Comparison of ENCODE assay signal across 15 cellular contexts in the genomic region with DNA sequence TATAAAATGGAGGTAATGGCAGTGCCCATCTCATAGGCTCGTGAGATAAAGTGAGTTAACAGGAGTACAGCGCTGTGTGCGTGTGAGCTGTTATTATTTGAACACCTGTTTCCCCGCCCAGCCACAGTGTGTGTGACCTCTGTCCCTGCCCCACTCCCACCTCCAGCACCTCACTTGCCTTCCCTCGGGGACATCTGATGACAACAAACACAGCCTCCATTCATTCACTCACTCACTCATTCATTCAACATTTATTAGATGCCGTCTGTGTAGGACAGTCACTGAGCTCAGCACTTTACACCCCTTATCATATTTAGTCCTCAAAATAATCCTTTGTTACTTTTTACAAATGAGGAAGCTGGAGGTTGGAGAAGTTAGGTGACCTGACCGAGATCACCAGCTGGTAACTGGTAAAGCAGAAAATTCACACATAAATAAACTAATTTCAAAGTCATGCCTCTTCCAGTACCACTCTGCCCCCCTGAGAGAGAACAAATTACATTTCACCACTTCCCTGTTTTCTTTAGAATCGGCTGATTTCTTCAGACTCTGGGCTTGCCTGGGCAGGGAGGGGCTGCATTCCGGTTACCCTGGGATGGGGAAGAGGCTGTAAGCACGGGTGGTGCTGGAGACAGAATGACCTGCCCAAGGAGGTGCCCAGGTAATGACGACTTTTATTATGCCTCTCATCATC. TPM values are rescaled to one million over a fixed set of nuclear protein-coding genes. Genes with fewer than 3 reads are reported as not detected.
A peak's percentile ranks its signal among the peaks of the same experiment; 100 is the strongest.
DNase-seq lines count a peak whose midpoint lies in the region; ATAC-seq, FAIRE-seq and TF ChIP-seq lines count a peak whose summit lies in the region.
"Had no signal": no experiment of that assay in that cellular context is flagged by ENCODE, and none has a peak within 500 bp of the region (broad histone marks: within the 10 kb centered on the region; RNA-seq: fewer than 3 reads in every experiment).

No MANE protein-coding gene starts in this region.

- no peak for TF ChIP-seq CTCF in right atrium auricular region (IDR thresholded peaks at IDR 0.05)
- TF ChIP-seq CTCF in PC-9 (conservative IDR thresholded peaks at IDR 0.05), result no peak
- TF ChIP-seq CTCF in HepG2 (CRISPR knock-in tag; IDR thresholded peaks at IDR 0.05), result no peak
- no peak for TF ChIP-seq CTCF in lower leg skin (IDR thresholded peaks at IDR 0.05)

- POLR2A ChIA-PET in PC-9 (lab: Charles Lee; ENCODE audit: unreplicated experiment) (no interaction called here), HepG2 (lab: Yijun Ruan, JAX) (no interaction called here)

- H3K4me1 ChIP-seq in right atrium auricular region, result no peaks in the 10 kb centered on the region
- peaks cover 7% of the 10 kb centered on the region for H3K4me1 ChIP-seq in PC-9 (replicated peaks; ENCODE audit: insufficient read depth)
- H3K4me1 ChIP-seq in HepG2 (ENCODE audit: insufficient read depth, low read length), result peaks cover 12% of the 10 kb centered on the region
- H3K4me1 ChIP-seq: sigmoid colon, thyroid gland had no signal

- H3K4me3 ChIP-seq in right atrium auricular region (no peak overlapping the region), PC-9 (no peak overlapping the region), HepG2 (replicated peaks in 1 of 3; ENCODE audit: insufficient read depth in 1 of 3, low read depth in 2 of 3, low read length in 3 of 3) (no peak overlapping the region; a peak in 1 of 6 replicates), lower leg skin (ENCODE audit: low read depth, poor library complexity, severe bottlenecking) (no peak overlapping the region)
- H3K4me3 ChIP-seq: sigmoid colon, thyroid gland had no signal

- ATAC-seq in left ventricle myocardium superior, result no peak
- ATAC-seq in HepG2, result peak; percentile 59
- ATAC-seq in HG03442 (IDR thresholded peaks at IDR 0.05; ENCODE audit: unreplicated experiment), result no peak
- ATAC-seq: PC-3 had no signal

- no peaks in the 10 kb centered on the region for H3K27me3 ChIP-seq in right atrium auricular region
- H3K27me3 ChIP-seq in PC-9 (ENCODE audit: insufficient read depth, low read depth), result no peaks in the 10 kb centered on the region
- H3K27me3 ChIP-seq in HepG2 (ENCODE audit: control insufficient read depth in 1 of 2, insufficient read depth in 2 of 2, low read length in 2 of 2), result peaks cover 14 to 72% of the 10 kb centered on the region in 2 experiments; a peak in 4 of 5 replicates
- H3K27me3 ChIP-seq: thyroid gland had no signal

- TF ChIP-seq RAD21 in HepG2 (CRISPR knock-in tag; IDR thresholded peaks at IDR 0.05), result no peak

- BruUV-seq in PC-9 (replicated peaks; lab: Mats Ljungman, UMichigan) (no TSS peak), HepG2 (replicated peaks; lab: Mats Ljungman, UMichigan) (no TSS peak)

- no peaks in the 10 kb centered on the region for H3K79me2 ChIP-seq in PC-9 (ENCODE audit: low read depth)
- H3K79me2 ChIP-seq in HepG2 (ENCODE audit: insufficient read depth, low read length), result no peaks in the 10 kb centered on the region

- peak; percentile 8 for FAIRE-seq in HepG2 (lab: Jason Lieb, UNC)

- H3K9me3 ChIP-seq in right atrium auricular region (no peaks in the 10 kb centered on the region), PC-9 (ENCODE audit: insufficient read depth, low read depth) (no peaks in the 10 kb centered on the region), HepG2 (ENCODE audit: low read length) (no peaks in the 10 kb centered on the region)
- H3K9me3 ChIP-seq: sigmoid colon, thyroid gland had no signal

- H3K27ac ChIP-seq in right atrium auricular region, result no peak overlapping the region
- no peak overlapping the region for H3K27ac ChIP-seq in PC-9
- H3K27ac ChIP-seq in HepG2 (ENCODE audit: extremely low read length, insufficient read depth, low read length), result no peak overlapping the region
- H3K27ac ChIP-seq: sigmoid colon, thyroid gland had no signal

- no peaks in the 10 kb centered on the region for H3K9me2 ChIP-seq in PC-9 (ENCODE audit: insufficient read depth)

- DNase-seq in left ventricle myocardium superior (peak; percentile 28), right atrium auricular region (ENCODE audit: low spot score) (no peak), PC-9 (no peak), HepG2 (ENCODE audit: low spot score) (peak; percentile 18), dermis blood vessel endothelial cell (no peak), lower leg skin (ENCODE audit: low spot score in 2 of 2) (no peak), NCI-H2227 treated with DMSO at 0.1 percent for 48 hours (lab: John Stamatoyannopoulos, UW) (no peak)
- DNase-seq: activated T-cell treated with anti-CD3 and anti-CD28 coated beads, Interleukin-2, amount 50 U/mL, for 1 hour; anterior cingulate cortex; hypothalamus; NCI-H1436; PC-3; sigmoid colon; thyroid gland had no signal

- whole genome bisulfite sequencing in HepG2 (ENCODE audit: low lambda C conversion rate), result 2% methylated on average over 11 of the region's 11 CpGs
- WGBS in lower leg skin, 2 donors, result 60 to 62% methylated on average over 11 of the region's 11 CpGs

- H3K36me3 ChIP-seq in right atrium auricular region (no peaks in the 10 kb centered on the region), PC-9 (ENCODE audit: low read depth) (no peaks in the 10 kb centered on the region), HepG2 (replicated peaks in 1 of 2; ENCODE audit: control insufficient read depth in 1 of 2, insufficient read depth in 2 of 2, low read length in 2 of 2) (no peaks in the 10 kb centered on the region)
- H3K36me3 ChIP-seq: sigmoid colon, thyroid gland had no signal

- intact Hi-C loops in left ventricle myocardium superior (cut with micrococcal nuclease), result no loop called here
- intact Hi-C loops in PC-9 (cut with micrococcal nuclease; ENCODE audit: unreplicated experiment), result no loop called here
- intact Hi-C loops in HepG2 (cut with micrococcal nuclease; ENCODE audit: unreplicated experiment), result no loop called here
- intact Hi-C loops in lower leg skin (cut with DNase I; ENCODE audit: low total_unique reads), result no loop called here

- H3K4me2 ChIP-seq in PC-9, result peak overlapping the region; percentile 42
- H3K4me2 ChIP-seq in HepG2 (ENCODE audit: low read depth, low read length), result peak overlapping the region; percentile 71

- TF ChIP-seq EP300 in HepG2 (IDR thresholded peaks at IDR 0.05; ENCODE audit: low read depth in 2 of 2, low read length in 2 of 2), result no peak
- no peak for TF ChIP-seq EP300 in HepG2 (CRISPR knock-in tag; IDR thresholded peaks at IDR 0.05; ENCODE audit: borderline replicate concordance)

- in situ Hi-C loops in HepG2 (cut with HindIII; ENCODE audit: extremely low pct_ligation_motif_present, low pct_unique_long_range_greater_than_20kb), result no loop called here

- H4K20me1 ChIP-seq in PC-9 (ENCODE audit: insufficient read depth) (no peaks in the 10 kb centered on the region), HepG2 (ENCODE audit: insufficient read depth, low read length) (no peaks in the 10 kb centered on the region)

- H2AFZ ChIP-seq in PC-9 (no peak overlapping the region), HepG2 (ENCODE audit: low read length) (no peak overlapping the region)

- no peak for TF ChIP-seq POLR2A in HepG2 (IDR thresholded peaks at IDR 0.05; ENCODE audit: insufficient read depth in 1 of 2, low read depth in 2 of 2, low read length in 2 of 2)
- no peak for TF ChIP-seq POLR2A in lower leg skin (IDR thresholded peaks at IDR 0.05)

- H3K9ac ChIP-seq in HepG2 (ENCODE audit: insufficient read depth, low read depth, low read length), result no peak overlapping the region

- CTCF ChIA-PET in PC-9 (lab: Charles Lee), result interaction anchor here (0.5 kb wide), 1 partner anchor 133 kb away, joined by 4 read pairs; no protein-coding TSS in a partner anchor
- CTCF ChIA-PET in HepG2 (lab: Yijun Ruan, JAX; ENCODE audit: low intra/inter-chr PET ratio, low total read pairs), result no interaction called here

- H3F3A ChIP-seq in PC-9 (ENCODE audit: insufficient read depth, low read depth), result no peaks in the 10 kb centered on the region; the same call in 1 of the 2 replicates

TF ChIP-seq in HepG2, 621 proteins besides CTCF, POLR2A, EP300 and RAD21 (continues in another document):
- TF ChIP-seq, protein P1, sequence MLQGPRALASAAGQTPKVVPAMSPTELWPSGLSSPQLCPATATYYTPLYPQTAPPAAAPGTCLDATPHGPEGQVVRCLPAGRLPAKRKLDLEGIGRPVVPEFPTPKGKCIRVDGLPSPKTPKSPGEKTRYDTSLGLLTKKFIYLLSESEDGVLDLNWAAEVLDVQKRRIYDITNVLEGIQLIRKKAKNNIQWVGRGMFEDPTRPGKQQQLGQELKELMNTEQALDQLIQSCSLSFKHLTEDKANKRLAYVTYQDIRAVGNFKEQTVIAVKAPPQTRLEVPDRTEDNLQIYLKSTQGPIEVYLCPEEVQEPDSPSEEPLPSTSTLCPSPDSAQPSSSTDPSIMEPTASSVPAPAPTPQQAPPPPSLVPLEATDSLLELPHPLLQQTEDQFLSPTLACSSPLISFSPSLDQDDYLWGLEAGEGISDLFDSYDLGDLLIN (CRISPR knock-in tag; IDR thresholded peaks at IDR 0.05; ENCODE audit: borderline replicate concordance), result no peak
- no peak for TF ChIP-seq ZNF878 (CRISPR knock-in tag; IDR thresholded peaks at IDR 0.05)

RNA-seq across cellular contexts. Expression of a gene that starts 58.6 kb away (rescaled TPM):
- 20.4 TPM for total RNA-seq in left ventricle myocardium superior
- total RNA-seq in right atrium auricular region, result 10 to 100 TPM; 36.7 to 47.4 TPM
- total RNA-seq in PC-9 (2021), result 0.37 and 0.40 TPM in 2 replicates
- total RNA-seq in HepG2 (2016; rRNA removed; fragmentation: Illumina TruSeq; extraction: Trizol), result not detected in 2 replicates
- not detected in 2 replicates for total RNA-seq in HepG2 (2016; cell fraction: cytosol; rRNA removed; fragmentation: Illumina TruSeq; extraction: Trizol; ENCODE audit: low read depth)
- not detected in 2 replicates for total RNA-seq in HepG2 (2016; cell fraction: insoluble cytoplasmic fraction; rRNA removed; fragmentation: Illumina TruSeq; extraction: Trizol)
- not detected in 2 replicates for total RNA-seq in HepG2 (2016; cell fraction: membrane; rRNA removed; fragmentation: Illumina TruSeq; extraction: Trizol)
- not detected in 2 replicates for total RNA-seq in HepG2 (2016; cell fraction: nucleus; rRNA removed; fragmentation: Illumina TruSeq; extraction: Trizol)
- 0.10 and 0.16 TPM in 2 replicates for polyA plus RNA-seq in HepG2 (2011; rRNA removed)
- 0.15 TPM in 1 of 2 replicates, not detected in the other for polyA plus RNA-seq in HepG2 (2011; cell fraction: cytosol; rRNA removed)
- polyA plus RNA-seq in HepG2 (2011; cell fraction: nucleus; rRNA removed), result 0.36 and 0.40 TPM in 2 replicates
- polyA plus RNA-seq in HepG2 (2012), result 0.05 and 0.16 TPM in 2 replicates
- not detected in 2 replicates for polyA plus RNA-seq in HepG2 (2016; cell fraction: cytosol; fragmentation: Illumina TruSeq; extraction: Trizol; ENCODE audit: low read depth)
- polyA plus RNA-seq in HepG2 (2016; cell fraction: insoluble cytoplasmic fraction; fragmentation: Illumina TruSeq; extraction: Trizol; ENCODE audit: low read depth), result not detected in 2 replicates
- polyA plus RNA-seq in HepG2 (2016; cell fraction: membrane; fragmentation: Illumina TruSeq; extraction: Trizol; ENCODE audit: low read depth), result not detected in 2 replicates
- not detected in 2 replicates for polyA plus RNA-seq in HepG2 (2016; cell fraction: nucleus; fragmentation: Illumina TruSeq; extraction: Trizol; ENCODE audit: insufficient read depth, low read depth)
- 0.26 TPM in 1 of 2 replicates, not detected in the other for polyA minus RNA-seq in HepG2 (2011; rRNA and poly(A)+ RNA removed; ENCODE audit: low replicate concordance)
- polyA minus RNA-seq in HepG2 (2011; cell fraction: cytosol; rRNA and poly(A)+ RNA removed), result not detected in 2 replicates
- polyA minus RNA-seq in HepG2 (2011; cell fraction: nucleus; rRNA and poly(A)+ RNA removed), result not detected in 2 replicates
- total RNA-seq in dermis blood vessel endothelial cell, result 12.9 and 14.0 TPM in 2 replicates
- total RNA-seq in lower leg skin, result 1 to 10 TPM in 1 of 4 donors, under 1 TPM in 2, not detected in 1; 0.23 to 1.1 (median 0.81) TPM
- total RNA-seq: PC-3 had no signal

Comparison
In these comparisons a context has a peak if more than half of its experiments do, and no peak if none do; other contexts are left out.
1. DNase-seq: peak in left ventricle myocardium superior (single experiment) and HepG2 (single experiment); none in right atrium auricular region (single experiment), PC-9 (0 of 2), dermis blood vessel endothelial cell (single experiment), lower leg skin (0 of 2) and NCI-H2227 treated with DMSO at 0.1 percent for 48 hours (single experiment).